ENCODE assay signal across 10 cellular contexts in genomic region chrX:47321386-47321785, GRCh38. TPM values are rescaled to one million over a fixed set of nuclear protein-coding genes. Genes with fewer than 3 reads are reported as not detected.
DNase-seq lines count a peak whose midpoint lies in the region; ATAC-seq, FAIRE-seq and TF ChIP-seq lines count a peak whose summit lies in the region.
"Had no signal": no experiment of that assay in that cellular context is flagged by ENCODE, and none has a peak within 500 bp of the region (broad histone marks: within the 10 kb centered on the region; RNA-seq: fewer than 3 reads in every experiment).

No MANE protein-coding gene starts in this region.

- peak overlapping the region; percentile 97 for H2AK5ac ChIP-seq in H1 (ENCODE audit: low read depth, low read length)

- peaks cover 0 to 12% (median 6%) of the 10 kb centered on the region in 4 experiments; a peak in 6 of 7 replicates for H3K4me1 ChIP-seq in H1 (replicated peaks in 1 of 4; ENCODE audit: control insufficient read depth in 3 of 4, insufficient read depth in 4 of 4, low read length in 3 of 4)
- no peaks in the 10 kb centered on the region for H3K4me1 ChIP-seq in left lung
- no peaks in the 10 kb centered on the region for H3K4me1 ChIP-seq in spleen
- H3K4me1 ChIP-seq: vagina had no signal

- no peaks in the 10 kb centered on the region for H3K79me2 ChIP-seq in H1 (ENCODE audit: control insufficient read depth in 1 of 2, insufficient read depth in 2 of 2, low read length in 2 of 2)

- ATAC-seq in left lung (peak; percentile 75), GM21390 (IDR thresholded peaks at IDR 0.05; ENCODE audit: unreplicated experiment) (no peak), HG03520 (IDR thresholded peaks at IDR 0.05; ENCODE audit: unreplicated experiment) (no peak)

- H3K4me2 ChIP-seq in H1 (ENCODE audit: insufficient read depth in 1 of 2, low read depth in 2 of 2, low read length in 2 of 2) = peak overlapping the region; percentile 65 to 68

- no peak for TF ChIP-seq EP300 in H1 (IDR thresholded peaks at IDR 0.05; ENCODE audit: borderline replicate concordance in 1 of 2, low read depth in 2 of 2, low read length in 2 of 2)

- 0 out of 2 replicates have a peak overlapping the region, but pooled peaks have one; percentile 10 for H2AFZ ChIP-seq in H1 (ENCODE audit: low read length)

- POLR2A ChIA-PET in H1 (lab: Charles Lee; ENCODE audit: partially characterized antibody) = interaction anchor here (0.6 to 2.3 kb wide), 16 partner anchors 9 to 202 kb away, joined by 3 to 24 read pairs (median 6); partner anchors contain the start of gene USP11

- 0 out of 2 replicates have a peak overlapping the region, but pooled peaks have one; percentile 90 for H2BK20ac ChIP-seq in H1 (ENCODE audit: low read length)

- H3K36me3 ChIP-seq in H1 (ENCODE audit: control insufficient read depth in 2 of 4, insufficient read depth in 4 of 4, low read length in 3 of 4) = no peaks in the 10 kb centered on the region
- no peaks in the 10 kb centered on the region for H3K36me3 ChIP-seq in left lung
- no peaks in the 10 kb centered on the region for H3K36me3 ChIP-seq in spleen
- H3K36me3 ChIP-seq: vagina had no signal

- H2BK120ac ChIP-seq in H1 (replicated peaks; ENCODE audit: low read depth, low read length) = peak overlapping the region; percentile 55

- DNase-seq in NCI-H1930 (lab: John Stamatoyannopoulos, UW) (peak; percentile 61 to 73), H1 (ENCODE audit: low read depth in 1 of 2, low spot score in 2 of 2) (peak; percentile 78 to 84), left lung (no peak), spleen (peak; percentile 69), ACHN (no peak)
- DNase-seq in effector CD8-positive, alpha-beta T cell (lab: John Stamatoyannopoulos, UW) = no peak
- DNase-seq: NCI-H1436 treated with DMSO at 0.1 percent for 48 hours had no signal

- H3K4ac ChIP-seq in H1 (replicated peaks; ENCODE audit: insufficient read length, low read depth, low read length) = peak overlapping the region; percentile 94

- FAIRE-seq in H1 (lab: Jason Lieb, UNC) = peak; percentile 86

- H3K23ac ChIP-seq in H1 (ENCODE audit: insufficient read length) = no peak overlapping the region

- CTCF ChIA-PET in H1 (lab: Charles Lee; ENCODE audit: partially characterized antibody) = interaction anchor here (0.8 to 1.8 kb wide), 6 partner anchors 9 to 48 kb away, joined by 3 to 6 read pairs (median 3); no protein-coding TSS in a partner anchor

- intact Hi-C loops in left lung (cut with DNase I) = no loop called here
- intact Hi-C loops in spleen (cut with DNase I; ENCODE audit: low total_unique reads) = no loop called here

- H3K27ac ChIP-seq in H1 (ENCODE audit: low read depth, low read length) (peak overlapping the region; percentile 87), left lung (no peak overlapping the region), spleen (no peak overlapping the region)
- H3K27ac ChIP-seq: vagina had no signal

- H4K91ac ChIP-seq in H1 (replicated peaks; ENCODE audit: insufficient read length, low read length) = peak overlapping the region; percentile 100

- H2BK15ac ChIP-seq in H1 (ENCODE audit: low read length) = 0 out of 2 replicates have a peak overlapping the region, but pooled peaks have one; percentile 46

- no peaks in the 10 kb centered on the region for H4K20me1 ChIP-seq in H1 (replicated peaks in 1 of 2; ENCODE audit: control insufficient read depth in 1 of 2, insufficient read depth in 2 of 2, low read length in 2 of 2)

- in situ Hi-C loops in ACHN (cut with HindIII; ENCODE audit: low pct_ligation_motif_present, low pct_unique_long_range_greater_than_20kb, low sequenced_read_pairs) = no loop called here

- H3K9me3 ChIP-seq in H1 (ENCODE audit: insufficient read depth in 2 of 2, low read depth in 1 of 2, low read length in 1 of 2) = no peaks in the 10 kb centered on the region
- no peaks in the 10 kb centered on the region for H3K9me3 ChIP-seq in left lung
- no peaks in the 10 kb centered on the region for H3K9me3 ChIP-seq in spleen
- H3K9me3 ChIP-seq: vagina had no signal

- no peak overlapping the region for H3K14ac ChIP-seq in H1 (ENCODE audit: insufficient read length)

- TF ChIP-seq RAD21 in H1 (IDR thresholded peaks at IDR 0.05 in 1 of 2, conservative IDR thresholded peaks at IDR 0.05 in 1 of 2; ENCODE audit: low read depth in 2 of 2, low read length in 2 of 2) = no peak

- peak overlapping the region; percentile 95 for H4K5ac ChIP-seq in H1 (ENCODE audit: insufficient read length, low read depth, low read length)

- H3K18ac ChIP-seq in H1 (ENCODE audit: extremely low read depth, low read length) = peak overlapping the region; percentile 97

- no peaks in the 10 kb centered on the region for H3K27me3 ChIP-seq in H1 (replicated peaks in 1 of 4; ENCODE audit: control insufficient read depth in 3 of 4, extremely low read depth in 1 of 4, insufficient read depth in 3 of 4, low read length in 3 of 4)
- no peaks in the 10 kb centered on the region for H3K27me3 ChIP-seq in left lung
- peaks cover 0 to 2% (median 0%) of the 10 kb centered on the region in 7 donors for H3K27me3 ChIP-seq in spleen (replicated peaks in 1 of 7)
- H3K27me3 ChIP-seq: vagina had no signal

- TF ChIP-seq CTCF in H1 (IDR thresholded peaks at IDR 0.05; ENCODE audit: control extremely low read depth in 1 of 3, insufficient read depth in 1 of 3, low read depth in 1 of 3, low read length in 3 of 3) (no peak), left lung (IDR thresholded peaks at IDR 0.05) (no peak), spleen (IDR thresholded peaks at IDR 0.05 in 8 of 11, conservative IDR thresholded peaks at IDR 0.05 in 3 of 11) (no peak)

- peak overlapping the region in 3 of 4 experiments; percentile 15 to 45 (median 15); a peak in 4 of 8 replicates for H3K4me3 ChIP-seq in H1 (ENCODE audit: extremely low read depth in 1 of 4, insufficient read depth in 2 of 4, low read depth in 3 of 4, low read length in 4 of 4)
- no peak overlapping the region for H3K4me3 ChIP-seq in left lung
- no peak overlapping the region for H3K4me3 ChIP-seq in spleen
- H3K4me3 ChIP-seq: vagina had no signal

- H3K79me1 ChIP-seq in H1 (ENCODE audit: low read depth, low read length) = no peaks in the 10 kb centered on the region

- 7% methylated on average over 11 of the region's 19 CpGs; no CpG with 5 or more reads in 1 of the 2 experiments for WGBS in H1 (ENCODE audit: extremely low coverage in 1 of 2, insufficient coverage in 1 of 2, insufficient read length in 1 of 2, insufficient replicate concordance in 2 of 2, low coverage in 1 of 2, low lambda C conversion rate in 2 of 2, missing lambda C conversion rate in 1 of 2), 2 experiments
- WGBS in spleen, 5 donors = 62 to 96% (median 75%) methylated on average over 10 to 19 of the region's 19 CpGs

- TF ChIP-seq POLR2A in H1 (IDR thresholded peaks at IDR 0.05; ENCODE audit: control extremely low read depth in 1 of 2, low read depth in 2 of 2, low read length in 2 of 2) (peak; percentile 76 to 85), spleen (IDR thresholded peaks at IDR 0.05) (no peak)

- H3K9ac ChIP-seq in H1 (replicated peaks in 1 of 4; ENCODE audit: extremely low read depth in 1 of 4, low read depth in 3 of 4, low read length in 3 of 4) = peak overlapping the region in 3 of 4 experiments; percentile 35 to 62 (median 62); a peak in 5 of 7 replicates

- H4K8ac ChIP-seq in H1 (ENCODE audit: extremely low read depth, insufficient read depth, low read length) = peak overlapping the region; percentile 96; the same call in 1 of the 2 replicates

- peak overlapping the region; percentile 93 for H2BK5ac ChIP-seq in H1 (ENCODE audit: low read depth, low read length)

- H3K56ac ChIP-seq in H1 (replicated peaks; ENCODE audit: insufficient read length, low read depth, low read length) = no peak overlapping the region

- H3K23me2 ChIP-seq in H1 (ENCODE audit: low read depth, low read length) = no peaks in the 10 kb centered on the region

- peak overlapping the region; percentile 99; the same call in 1 of the 2 replicates for H2BK12ac ChIP-seq in H1 (ENCODE audit: low read depth, low read length)

TF ChIP-seq in H1, 55 proteins besides CTCF, POLR2A, EP300 and RAD21:
- TF ChIP-seq SIX5 (IDR thresholded peaks at IDR 0.05; ENCODE audit: low read depth, low read length) (peak; percentile 39), BRCA1 (IDR thresholded peaks at IDR 0.05; ENCODE audit: low read depth, low read length) (no peak), CREB1 (IDR thresholded peaks at IDR 0.05) (peak; percentile 81), POLR2AphosphoS5 (IDR thresholded peaks at IDR 0.05; ENCODE audit: low read depth, low read length) (peak; percentile 94), TAF1 (IDR thresholded peaks at IDR 0.05; ENCODE audit: low read depth, low read length) (peak; percentile 53; the same call in 1 of the 2 replicates), RNF2 (IDR thresholded peaks at IDR 0.05; ENCODE audit: borderline replicate concordance, low read depth, low read length, missing control alignments, poor library complexity, severe bottlenecking) (no peak), YY1 (IDR thresholded peaks at IDR 0.05; ENCODE audit: low read depth, low read length) (peak; percentile 99), SAP30 (IDR thresholded peaks at IDR 0.05; ENCODE audit: insufficient read depth, insufficient replicate concordance, low read length) (peak; percentile 42)
- TF ChIP-seq, protein P1, sequence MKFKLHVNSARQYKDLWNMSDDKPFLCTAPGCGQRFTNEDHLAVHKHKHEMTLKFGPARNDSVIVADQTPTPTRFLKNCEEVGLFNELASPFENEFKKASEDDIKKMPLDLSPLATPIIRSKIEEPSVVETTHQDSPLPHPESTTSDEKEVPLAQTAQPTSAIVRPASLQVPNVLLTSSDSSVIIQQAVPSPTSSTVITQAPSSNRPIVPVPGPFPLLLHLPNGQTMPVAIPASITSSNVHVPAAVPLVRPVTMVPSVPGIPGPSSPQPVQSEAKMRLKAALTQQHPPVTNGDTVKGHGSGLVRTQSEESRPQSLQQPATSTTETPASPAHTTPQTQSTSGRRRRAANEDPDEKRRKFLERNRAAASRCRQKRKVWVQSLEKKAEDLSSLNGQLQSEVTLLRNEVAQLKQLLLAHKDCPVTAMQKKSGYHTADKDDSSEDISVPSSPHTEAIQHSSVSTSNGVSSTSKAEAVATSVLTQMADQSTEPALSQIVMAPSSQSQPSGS (IDR thresholded peaks at IDR 0.05; ENCODE audit: low read length) = 0 out of 2 replicates have a peak, but pooled peaks have one; percentile 20

RNA-seq across cellular contexts. Expression of gene ZNF157, which starts 49.0 kb away (rescaled TPM):
- total RNA-seq in H1 (2021; fragmentation: NEBNext Ultra II Directional; extraction: Animal tissue kit (Norgen Biotek cat#: 25700)) = 2.0 and 2.2 TPM in 2 replicates
- polyA plus RNA-seq in H1 (2011; rRNA removed) (0.47 and 0.67 TPM in 2 replicates), spleen (under 1 TPM; 0.16 to 0.33 (median 0.20) TPM)
- 0.85 TPM for polyA plus RNA-seq in H1 (2011; cell fraction: cytosol; rRNA removed)
- polyA plus RNA-seq in H1 (2011; cell fraction: nucleus; rRNA removed) = 0.81 TPM
- polyA plus RNA-seq in H1 (2012, experiment 1 of 2) = 0.81 to 1.4 TPM (median 0.91 TPM) in 4 replicates
- 0.14 TPM for polyA plus RNA-seq in H1 (2012, experiment 2 of 2)
- 0.71 TPM for polyA plus RNA-seq in H1 (2013, experiment 1 of 2)
- 0.74 TPM for polyA plus RNA-seq in H1 (2013, experiment 2 of 2)
- 2.6 and 3.1 TPM in 2 replicates for polyA minus RNA-seq in H1 (2011; rRNA and poly(A)+ RNA removed)
- polyA minus RNA-seq in H1 (2011; cell fraction: cytosol; rRNA and poly(A)+ RNA removed) = 0.44 TPM
- polyA minus RNA-seq in H1 (2011; cell fraction: nucleus; rRNA and poly(A)+ RNA removed) = 1.7 TPM
- total RNA-seq in left lung (under 1 TPM; 0.20 to 0.29 TPM), spleen (1 to 10 TPM in 1 of 7 donors, under 1 TPM in 6; 0.40 to 1.6 (median 0.49) TPM)
- total RNA-seq: vagina had no signal

Comparison
In these comparisons a context has a peak if more than half of its experiments do, and no peak if none do; other contexts are left out.
1. DNase-seq: peak in NCI-H1930 (2 of 2), H1 (2 of 2) and spleen (single experiment); none in left lung (0 of 2), ACHN (single experiment) and effector CD8-positive, alpha-beta T cell (single experiment).
2. H3K4me3 ChIP-seq: peak in H1 (3 of 4); none in left lung (0 of 2) and spleen (0 of 8).
3. POLR2A ChIP-seq: peak in H1 (2 of 2); none in spleen (0 of 3).